In genomic region chr6:85389180-85389797, GRCh38 we compare ENCODE assay signal across 14 cellular contexts.
DNase-seq lines count a peak whose midpoint lies in the region; ATAC-seq and TF ChIP-seq lines count a peak whose summit lies in the region.
"Had no signal": no experiment of that assay in that cellular context is flagged by ENCODE, and none has a peak within 500 bp of the region (broad histone marks: within the 10 kb centered on the region; RNA-seq: fewer than 3 reads in every experiment).

No MANE protein-coding gene starts in this region.

- H3K4me3 Mint-ChIP-seq in activated CD4-positive, alpha-beta T cell treated with anti-CD3 and anti-CD28 coated beads, Interleukin-2, amount 10 ng/mL, durations not matched to agents 24 days and 14 days: peak overlapping the region; percentile 19
- no peak overlapping the region for H3K4me3 Mint-ChIP-seq in activated CD4-positive, alpha-beta T cell treated with anti-CD3 and anti-CD28 coated beads, Interleukin-2, amount 10 ng/mL, durations not matched to agents 7 days and 5 days
- H3K4me3 Mint-ChIP-seq in GM23338: no peak overlapping the region
- H3K4me3 Mint-ChIP-seq in activated naive CD8-positive, alpha-beta T cell treated with anti-CD3 and anti-CD28 coated beads for 36 hours: no peak overlapping the region
- H3K4me3 Mint-ChIP-seq: CD4-positive, alpha-beta memory T cell; nephron had no signal

- H3K36me3 ChIP-seq in GM23338 (ENCODE audit: insufficient read depth): no peaks in the 10 kb centered on the region
- no peaks in the 10 kb centered on the region for H3K36me3 ChIP-seq in uterus
- H3K36me3 ChIP-seq: breast epithelium, HAP-1 had no signal

- H3F3A ChIP-seq in GM23338 (replicated peaks; ENCODE audit: low read depth): no peaks in the 10 kb centered on the region

- no peak for TF ChIP-seq POLR2A in uterus (IDR thresholded peaks at IDR 0.05)

- H3K4me1 ChIP-seq in GM23338 (ENCODE audit: insufficient read depth) (no peaks in the 10 kb centered on the region), uterus (no peaks in the 10 kb centered on the region)
- H3K4me1 ChIP-seq: breast epithelium, HAP-1 had no signal

- H3K9me3 Mint-ChIP-seq in activated CD4-positive, alpha-beta T cell treated with anti-CD3 and anti-CD28 coated beads, Interleukin-2, amount 10 ng/mL, durations not matched to agents 24 days and 14 days: peaks cover 5% of the 10 kb centered on the region
- H3K9me3 Mint-ChIP-seq in activated CD4-positive, alpha-beta T cell treated with anti-CD3 and anti-CD28 coated beads, Interleukin-2, amount 10 ng/mL, durations not matched to agents 7 days and 5 days: no peaks in the 10 kb centered on the region
- no peaks in the 10 kb centered on the region for H3K9me3 Mint-ChIP-seq in GM23338
- peaks cover 2% of the 10 kb centered on the region for H3K9me3 Mint-ChIP-seq in activated naive CD8-positive, alpha-beta T cell treated with anti-CD3 and anti-CD28 coated beads for 36 hours
- H3K9me3 Mint-ChIP-seq: nephron had no signal

- peak; percentile 56 for DNase-seq in activated CD4-positive, alpha-beta T cell treated with anti-CD3 and anti-CD28 coated beads, Interleukin-2, amount 10 ng/mL, durations not matched to agents 24 days and 14 days
- DNase-seq in activated CD4-positive, alpha-beta T cell treated with anti-CD3 and anti-CD28 coated beads, Interleukin-2, amount 10 ng/mL, durations not matched to agents 7 days and 5 days: no peak
- DNase-seq in GM23338 (ENCODE audit: low spot score) (peak; percentile 17), uterus (no peak)
- DNase-seq in activated naive CD8-positive, alpha-beta T cell treated with anti-CD3 and anti-CD28 coated beads for 36 hours: peak; percentile 30
- peak; percentile 3 to 27 (median 18) for DNase-seq in stimulated activated CD4-positive, alpha-beta T cell treated with anti-CD3 and anti-CD28 coated beads, TNF-alpha, amount 100 ng/mL, for 48 hours (ENCODE audit: low read depth in 3 of 3)
- DNase-seq: CD4-positive, alpha-beta memory T cell; glutamatergic neuron; NCI-H1694 had no signal

- H3K27me3 ChIP-seq in GM23338 (ENCODE audit: insufficient read depth): no peaks in the 10 kb centered on the region
- H3K27me3 ChIP-seq in uterus: no peaks in the 10 kb centered on the region
- H3K27me3 ChIP-seq: breast epithelium had no signal

- peak overlapping the region; percentile 60 for H3K27ac Mint-ChIP-seq in activated CD4-positive, alpha-beta T cell treated with anti-CD3 and anti-CD28 coated beads, Interleukin-2, amount 10 ng/mL, durations not matched to agents 24 days and 14 days
- H3K27ac Mint-ChIP-seq in activated CD4-positive, alpha-beta T cell treated with anti-CD3 and anti-CD28 coated beads, Interleukin-2, amount 10 ng/mL, durations not matched to agents 7 days and 5 days: no peak overlapping the region
- H3K27ac Mint-ChIP-seq in GM23338: no peak overlapping the region
- H3K27ac Mint-ChIP-seq in activated naive CD8-positive, alpha-beta T cell treated with anti-CD3 and anti-CD28 coated beads for 36 hours: no peak overlapping the region
- H3K27ac Mint-ChIP-seq: CD4-positive, alpha-beta memory T cell had no signal

- POLR2A ChIA-PET in activated CD4-positive, alpha-beta T cell treated with anti-CD3 and anti-CD28 coated beads, Interleukin-2, amount 10 ng/mL, durations not matched to agents 7 days and 5 days (lab: Charles Lee): interaction anchor here (0.6 kb wide), 1 partner anchor 75 kb away, joined by 5 read pairs; no protein-coding TSS in a partner anchor

- H3K4me3 ChIP-seq in GM23338: no peak overlapping the region
- H3K4me3 ChIP-seq in uterus: no peak overlapping the region
- H3K4me3 ChIP-seq: breast epithelium, HAP-1 had no signal

- H3K27me3 Mint-ChIP-seq in activated CD4-positive, alpha-beta T cell treated with anti-CD3 and anti-CD28 coated beads, Interleukin-2, amount 10 ng/mL, durations not matched to agents 24 days and 14 days: no peaks in the 10 kb centered on the region
- peaks cover 13% of the 10 kb centered on the region for H3K27me3 Mint-ChIP-seq in activated CD4-positive, alpha-beta T cell treated with anti-CD3 and anti-CD28 coated beads, Interleukin-2, amount 10 ng/mL, durations not matched to agents 7 days and 5 days
- no peaks in the 10 kb centered on the region for H3K27me3 Mint-ChIP-seq in GM23338 (ENCODE audit: insufficient read depth, low read depth, poor library complexity)
- no peaks in the 10 kb centered on the region for H3K27me3 Mint-ChIP-seq in activated naive CD8-positive, alpha-beta T cell treated with anti-CD3 and anti-CD28 coated beads for 36 hours

- no peaks in the 10 kb centered on the region for H4K20me1 ChIP-seq in GM23338 (replicated peaks; ENCODE audit: insufficient read depth)

- H3K9me2 ChIP-seq in GM23338 (ENCODE audit: insufficient read depth): 0 out of 2 replicates have a peak, but pooled peaks cover 8% of the 10 kb centered on the region

- H3K4me1 Mint-ChIP-seq in activated CD4-positive, alpha-beta T cell treated with anti-CD3 and anti-CD28 coated beads, Interleukin-2, amount 10 ng/mL, durations not matched to agents 24 days and 14 days: peaks cover 28% of the 10 kb centered on the region
- H3K4me1 Mint-ChIP-seq in activated CD4-positive, alpha-beta T cell treated with anti-CD3 and anti-CD28 coated beads, Interleukin-2, amount 10 ng/mL, durations not matched to agents 7 days and 5 days: peaks cover 4% of the 10 kb centered on the region
- H3K4me1 Mint-ChIP-seq in GM23338: no peaks in the 10 kb centered on the region
- peaks cover 30% of the 10 kb centered on the region for H3K4me1 Mint-ChIP-seq in activated naive CD8-positive, alpha-beta T cell treated with anti-CD3 and anti-CD28 coated beads for 36 hours
- H3K4me1 Mint-ChIP-seq: CD4-positive, alpha-beta memory T cell; nephron had no signal

- H2AFZ ChIP-seq in GM23338: peak overlapping the region; percentile 61; the same call in 1 of the 2 replicates

- H3K36me3 Mint-ChIP-seq in activated CD4-positive, alpha-beta T cell treated with anti-CD3 and anti-CD28 coated beads, Interleukin-2, amount 10 ng/mL, durations not matched to agents 24 days and 14 days (ENCODE audit: low read depth): peaks cover 1% of the 10 kb centered on the region
- no peaks in the 10 kb centered on the region for H3K36me3 Mint-ChIP-seq in activated CD4-positive, alpha-beta T cell treated with anti-CD3 and anti-CD28 coated beads, Interleukin-2, amount 10 ng/mL, durations not matched to agents 7 days and 5 days (ENCODE audit: low read depth)
- H3K36me3 Mint-ChIP-seq in GM23338 (ENCODE audit: low read depth): no peaks in the 10 kb centered on the region
- H3K36me3 Mint-ChIP-seq in activated naive CD8-positive, alpha-beta T cell treated with anti-CD3 and anti-CD28 coated beads for 36 hours: no peaks in the 10 kb centered on the region
- H3K36me3 Mint-ChIP-seq: CD4-positive, alpha-beta memory T cell had no signal

- CTCF ChIA-PET in activated CD4-positive, alpha-beta T cell treated with anti-CD3 and anti-CD28 coated beads, Interleukin-2, amount 10 ng/mL, durations not matched to agents 7 days and 5 days (lab: Charles Lee): no interaction called here

- intact Hi-C loops in activated CD4-positive, alpha-beta T cell treated with anti-CD3 and anti-CD28 coated beads, Interleukin-2, amount 10 ng/mL, durations not matched to agents 24 days and 14 days (cut with micrococcal nuclease): loop anchor here (1.0 kb wide), 1 partner anchor 61 kb away; the partner anchor contains the start of gene NT5E
- intact Hi-C loops in uterus (cut with DNase I; ENCODE audit: low total_unique reads): no loop called here

- no peak overlapping the region for H3K4me2 ChIP-seq in GM23338

- no peak for TF ChIP-seq CTCF in GM23338 (conservative IDR thresholded peaks at IDR 0.05; ENCODE audit: low read depth in 2 of 2)
- no peak for TF ChIP-seq CTCF in uterus (IDR thresholded peaks at IDR 0.05)

- ATAC-seq in GM23338 (no peak; the same call in 2 of the 3 replicates), GM18873 (IDR thresholded peaks at IDR 0.05; ENCODE audit: low FRiP score, unreplicated experiment) (no peak), HG02610 (IDR thresholded peaks at IDR 0.05; ENCODE audit: unreplicated experiment) (no peak)

- no peaks in the 10 kb centered on the region for H3K79me2 ChIP-seq in GM23338 (replicated peaks; ENCODE audit: insufficient read depth)

- H3K27ac ChIP-seq in GM23338 (ENCODE audit: low read depth): no peak overlapping the region
- H3K27ac ChIP-seq in uterus: no peak overlapping the region
- H3K27ac ChIP-seq: breast epithelium had no signal

- H3K9me3 ChIP-seq in uterus: no peaks in the 10 kb centered on the region
- H3K9me3 ChIP-seq: breast epithelium, HAP-1 had no signal

Comparison
In these comparisons a context has a peak if more than half of its experiments do, and no peak if none do; other contexts are left out.
1. DNase-seq: peak in activated CD4-positive, alpha-beta T cell treated with anti-CD3 and anti-CD28 coated beads, Interleukin-2, amount 10 ng/mL, durations not matched to agents 24 days and 14 days (single experiment), GM23338 (single experiment), activated naive CD8-positive, alpha-beta T cell treated with anti-CD3 and anti-CD28 coated beads for 36 hours (single experiment) and stimulated activated CD4-positive, alpha-beta T cell treated with anti-CD3 and anti-CD28 coated beads, TNF-alpha, amount 100 ng/mL, for 48 hours (3 of 3); none in activated CD4-positive, alpha-beta T cell treated with anti-CD3 and anti-CD28 coated beads, Interleukin-2, amount 10 ng/mL, durations not matched to agents 7 days and 5 days (single experiment) and uterus (0 of 2).